In the genomic region with DNA sequence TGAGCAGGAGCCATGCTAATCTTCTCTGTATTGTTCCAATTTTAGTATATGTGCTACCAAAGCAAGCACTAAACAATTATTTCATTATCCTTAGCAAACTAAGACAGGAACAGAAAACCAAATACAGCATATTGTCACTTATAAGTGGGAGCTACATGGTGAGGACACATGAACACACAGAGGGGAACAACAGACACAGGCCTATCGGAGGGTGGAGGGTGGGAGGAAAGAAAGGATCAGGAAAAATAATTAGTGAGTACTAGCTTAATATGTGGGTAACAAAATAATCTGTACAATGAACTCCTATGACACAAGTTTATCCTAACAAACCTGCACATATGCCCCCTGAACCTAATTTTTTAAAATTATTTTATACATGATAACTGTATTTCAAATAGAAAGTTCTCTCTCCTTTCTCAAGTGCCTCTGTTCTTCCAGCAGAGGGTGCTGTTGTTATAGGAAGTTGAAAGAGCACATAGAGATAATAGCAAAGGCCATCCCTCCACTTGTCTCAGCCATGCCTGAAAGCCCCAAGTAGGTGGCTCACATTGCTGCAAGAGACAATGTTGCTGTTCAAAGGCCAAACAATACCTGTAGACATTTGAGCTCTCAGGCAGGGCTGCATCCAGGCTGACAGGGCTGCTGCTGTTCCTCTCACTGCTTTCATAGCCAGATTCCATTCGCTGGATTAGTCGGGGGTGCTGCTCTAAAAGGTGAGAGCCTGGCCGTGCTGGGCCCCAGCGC, we compare ENCODE assay signal across 8 cellular contexts. TPM values are rescaled to one million over a fixed set of nuclear protein-coding genes. Genes with fewer than 3 reads are reported as not detected.
DNase-seq lines count a peak whose midpoint lies in the region; ATAC-seq, FAIRE-seq and TF ChIP-seq lines count a peak whose summit lies in the region.

No MANE protein-coding gene starts in this region.

- intact Hi-C loops in mucosa of descending colon (cut with DNase I, micrococcal nuclease), result loop anchor here in 1 of 2 donors (5.0 kb wide), 1 partner anchor 113 kb away; the partner anchor contains the start of gene MYOZ1

- no peaks in the 10 kb centered on the region for H3K9me3 ChIP-seq in mucosa of descending colon

- H3K4me3 ChIP-seq in mucosa of descending colon, result no peak overlapping the region

- no peak for FAIRE-seq in HTR-8/SVneo (lab: Jason Lieb, UNC)

- no peaks in the 10 kb centered on the region for H3K36me3 ChIP-seq in mucosa of descending colon (ENCODE audit: low read depth)

- ATAC-seq in mucosa of descending colon, result peak; percentile 88
- ATAC-seq in stimulated activated naive CD8-positive, alpha-beta T cell treated with anti-CD3 and anti-CD28 coated beads, Interleukin-15, Interleukin-2, amounts not matched to agents 100 U/mL and 50 U/mL, for 24 hours, result peak; percentile 65
- no peak for ATAC-seq in GM18517 (IDR thresholded peaks at IDR 0.05; ENCODE audit: unreplicated experiment)

- peaks cover 9% of the 10 kb centered on the region for H3K4me1 ChIP-seq in mucosa of descending colon (ENCODE audit: low read depth)

- TF ChIP-seq CTCF in mucosa of descending colon (IDR thresholded peaks at IDR 0.05), result peak; percentile 64

- DNase-seq in EH (ENCODE audit: low read depth), result peak; percentile 83
- peak; percentile 82 for DNase-seq in HTR-8/SVneo (ENCODE audit: insufficient read length, low spot score)
- peak; percentile 86 for DNase-seq in NOMO-1 treated with DMSO at 0.1 percent for 48 hours (lab: John Stamatoyannopoulos, UW; ENCODE audit: unreplicated experiment)
- peak; percentile 35 for DNase-seq in activated CD8-positive, alpha-beta memory T cell treated with anti-CD3 and anti-CD28 coated beads, Interleukin-2, amount 50 U/mL, for 1 hour (ENCODE audit: extremely low read depth)
- peak; percentile 38 for DNase-seq in epidermal melanocyte (ENCODE audit: insufficient read length, low spot score)
- DNase-seq in mucosa of descending colon, result peak in 2 of 3 donors; percentile 45 to 70
- DNase-seq in stimulated activated naive CD8-positive, alpha-beta T cell treated with anti-CD3 and anti-CD28 coated beads, Interleukin-15, Interleukin-2, amounts not matched to agents 100 U/mL and 50 U/mL, for 24 hours, result peak; percentile 25

RNA-seq across cellular contexts. Expression of gene PPP3CB, which starts 33.4 kb away (rescaled TPM):
- 10 to 100 TPM; 25.8 to 79.6 (median 27.3) TPM for total RNA-seq in mucosa of descending colon

Comparison
In these comparisons a context has a peak if more than half of its experiments do, and no peak if none do; other contexts are left out.
1. DNase-seq: peak in every context shown above with its lines; median percentile 86 in NOMO-1 treated with DMSO at 0.1 percent for 48 hours; 83 in EH; 82 in HTR-8/SVneo; 58 in mucosa of descending colon; 38 in epidermal melanocyte; 35 in activated CD8-positive, alpha-beta memory T cell treated with anti-CD3 and anti-CD28 coated beads, Interleukin-2, amount 50 U/mL, for 1 hour; 25 in stimulated activated naive CD8-positive, alpha-beta T cell treated with anti-CD3 and anti-CD28 coated beads, Interleukin-15, Interleukin-2, amounts not matched to agents 100 U/mL and 50 U/mL, for 24 hours.